Comparison of ENCODE assay signal across 13 cellular contexts in the genomic region with DNA sequence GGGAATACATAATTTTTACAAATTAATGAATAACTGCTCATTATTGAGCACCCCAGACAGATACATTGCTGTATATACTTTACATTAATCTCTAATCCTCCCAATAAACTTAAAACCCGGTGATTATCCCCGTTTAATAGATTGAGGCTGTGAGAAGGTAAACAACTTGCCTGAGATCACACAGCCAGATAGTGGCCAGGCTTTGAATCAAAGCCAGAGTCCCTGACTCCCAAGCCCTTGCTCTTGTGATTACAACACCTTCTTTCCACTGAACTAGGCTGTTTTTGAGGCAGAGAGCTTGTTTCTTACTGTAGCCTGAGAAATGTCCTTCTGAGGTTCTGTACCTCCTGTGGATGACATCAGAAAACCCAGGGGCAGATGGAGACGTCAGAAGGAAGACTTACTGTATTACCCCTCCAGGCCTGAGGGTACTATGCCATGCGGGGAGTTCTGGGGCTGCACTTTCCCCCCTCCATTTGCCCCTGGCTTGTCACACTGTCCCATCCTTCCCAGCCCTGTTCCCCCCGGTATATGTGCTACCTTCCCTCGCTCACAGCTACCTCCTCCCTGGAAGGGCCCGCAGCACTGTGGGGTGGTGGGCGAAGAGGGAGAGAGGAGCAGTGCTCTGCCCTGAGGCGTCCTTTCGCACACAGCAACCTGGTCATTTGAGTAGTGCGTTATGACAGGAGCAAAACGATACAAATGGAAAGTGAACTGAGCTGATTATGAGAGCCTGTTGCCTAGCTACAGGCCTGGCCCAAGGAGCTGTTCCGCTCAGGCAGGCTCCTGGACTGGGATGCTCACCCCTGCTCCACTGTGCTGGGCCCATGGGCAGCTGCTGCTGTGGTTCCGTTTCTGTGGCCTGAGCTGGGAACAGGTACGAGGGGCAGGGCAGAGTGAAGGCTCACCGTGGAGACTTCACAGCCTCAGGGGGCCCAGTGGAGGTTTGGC. TPM values are rescaled to one million over a fixed set of nuclear protein-coding genes. Genes with fewer than 3 reads are reported as not detected.
DNase-seq lines count a peak whose midpoint lies in the region; ATAC-seq and TF ChIP-seq lines count a peak whose summit lies in the region.
"Had no signal": no experiment of that assay in that cellular context is flagged by ENCODE, and none has a peak within 500 bp of the region (broad histone marks: within the 10 kb centered on the region; RNA-seq: fewer than 3 reads in every experiment).

No MANE protein-coding gene starts in this region.

- TF ChIP-seq POLR2A in esophagus squamous epithelium (IDR thresholded peaks at IDR 0.05) = no peak

- H3K4me3 Mint-ChIP-seq in stimulated activated effector memory CD8-positive, alpha-beta T cell treated with anti-CD3 and anti-CD28 coated beads, Interleukin-12 subunit alpha, Interleukin-12 subunit beta, amount 100 ng/mL, for 72 hours = peak overlapping the region; percentile 88

- H3K9me3 ChIP-seq in SK-N-SH = no peaks in the 10 kb centered on the region
- H3K9me3 ChIP-seq in esophagus squamous epithelium = no peaks in the 10 kb centered on the region

- peaks cover 73% of the 10 kb centered on the region for H3K4me1 Mint-ChIP-seq in stimulated activated effector memory CD8-positive, alpha-beta T cell treated with anti-CD3 and anti-CD28 coated beads, Interleukin-12 subunit alpha, Interleukin-12 subunit beta, amount 100 ng/mL, for 72 hours

- H3K27me3 ChIP-seq in SK-N-SH (ENCODE audit: insufficient read depth) = peaks cover 23% of the 10 kb centered on the region
- peaks cover 0 to 16% (median 0%) of the 10 kb centered on the region in 4 donors for H3K27me3 ChIP-seq in esophagus squamous epithelium

- POLR2A ChIA-PET in SK-N-SH (lab: Yijun Ruan, JAX) = no interaction called here

- no peak overlapping the region for H3K9ac ChIP-seq in SK-N-SH

- H3K4me1 ChIP-seq in SK-N-SH (ENCODE audit: control insufficient read depth in 1 of 2, insufficient read depth in 2 of 2, low read depth in 1 of 2, low read length in 1 of 2) (peaks cover 0 to 53% of the 10 kb centered on the region in 2 experiments; a peak in 2 of 4 replicates), esophagus squamous epithelium (peaks cover 27 to 62% (median 36%) of the 10 kb centered on the region in 3 donors)

- no peak overlapping the region for H3K4me3 ChIP-seq in SK-N-SH (ENCODE audit: low read depth in 2 of 2, low read length in 1 of 2)
- H3K4me3 ChIP-seq in fibroblast of villous mesenchyme (ENCODE audit: low read depth, low read length) = no peak overlapping the region
- H3K4me3 ChIP-seq in esophagus squamous epithelium = no peak overlapping the region

- no peaks in the 10 kb centered on the region for H3K9me3 Mint-ChIP-seq in stimulated activated effector memory CD8-positive, alpha-beta T cell treated with anti-CD3 and anti-CD28 coated beads, Interleukin-12 subunit alpha, Interleukin-12 subunit beta, amount 100 ng/mL, for 72 hours

- TF ChIP-seq EP300 in SK-N-SH (IDR thresholded peaks at IDR 0.05; ENCODE audit: borderline replicate concordance in 1 of 2, low read depth in 1 of 2, low read length in 1 of 2) = no peak

- CTCF ChIA-PET in SK-N-SH (lab: Yijun Ruan, JAX) = interaction anchor here (0.7 to 19.1 kb wide), 9 partner anchors 7 to 281 kb away, joined by 3 to 1300 read pairs (median 5); no protein-coding TSS in a partner anchor

- WGBS in SK-N-SH (ENCODE audit: low lambda C conversion rate) = 66% methylated on average over 12 of the region's 16 CpGs
- WGBS in esophagus squamous epithelium, 2 donors = 59 to 79% methylated on average over 11 to 15 of the region's 16 CpGs

- no peak for ATAC-seq in SK-N-SH treated with all-trans-retinoic acid at 6 μM for 48 hours
- peak; percentile 2 for ATAC-seq in stimulated activated effector memory CD8-positive, alpha-beta T cell treated with anti-CD3 and anti-CD28 coated beads, Interleukin-12 subunit alpha, Interleukin-12 subunit beta, amount 100 ng/mL, for 72 hours
- ATAC-seq in HG02610 (IDR thresholded peaks at IDR 0.05; ENCODE audit: unreplicated experiment) = no peak

- H3K36me3 ChIP-seq in SK-N-SH (replicated peaks in 1 of 2; ENCODE audit: control insufficient read depth in 1 of 2, insufficient read depth in 2 of 2, low read length in 1 of 2) = no peaks in the 10 kb centered on the region
- H3K36me3 ChIP-seq in esophagus squamous epithelium = peaks cover 0 to 37% (median 0%) of the 10 kb centered on the region in 3 donors

- TF ChIP-seq CTCF in SK-N-SH (IDR thresholded peaks at IDR 0.05) (no peak), fibroblast of villous mesenchyme (IDR thresholded peaks at IDR 0.05; ENCODE audit: insufficient read depth, low read depth, low read length) (no peak), esophagus squamous epithelium (IDR thresholded peaks at IDR 0.05) (no peak)

- no peak overlapping the region for H2AFZ ChIP-seq in SK-N-SH (ENCODE audit: low read depth)

- intact Hi-C loops in esophagus squamous epithelium (cut with DNase I) = no loop called here

- H4K20me1 ChIP-seq in SK-N-SH (ENCODE audit: insufficient read depth) = no peaks in the 10 kb centered on the region

- peak overlapping the region; percentile 84 for H3K27ac Mint-ChIP-seq in stimulated activated effector memory CD8-positive, alpha-beta T cell treated with anti-CD3 and anti-CD28 coated beads, Interleukin-12 subunit alpha, Interleukin-12 subunit beta, amount 100 ng/mL, for 72 hours

- peaks cover 6% of the 10 kb centered on the region for H3K36me3 Mint-ChIP-seq in stimulated activated effector memory CD8-positive, alpha-beta T cell treated with anti-CD3 and anti-CD28 coated beads, Interleukin-12 subunit alpha, Interleukin-12 subunit beta, amount 100 ng/mL, for 72 hours

- no peaks in the 10 kb centered on the region for H3K9me2 ChIP-seq in SK-N-SH

- H3K79me2 ChIP-seq in SK-N-SH (ENCODE audit: insufficient read depth) = no peaks in the 10 kb centered on the region

- no peaks in the 10 kb centered on the region for H3F3A ChIP-seq in SK-N-SH (replicated peaks; ENCODE audit: insufficient read depth)

- TF ChIP-seq RAD21 in SK-N-SH (IDR thresholded peaks at IDR 0.05; ENCODE audit: low read length) = no peak

- DNase-seq in SK-N-SH (peak; percentile 57), NCI-H69 (lab: John Stamatoyannopoulos, UW) (peak; percentile 17), fibroblast of villous mesenchyme (ENCODE audit: low read depth) (peak; percentile 55), esophagus squamous epithelium (lab: John Stamatoyannopoulos, UW) (no peak), NCI-H510A (lab: John Stamatoyannopoulos, UW) (no peak)
- no peak for DNase-seq in stimulated activated effector memory CD8-positive, alpha-beta T cell treated with anti-CD3 and anti-CD28 coated beads, Interleukin-12 subunit alpha, Interleukin-12 subunit beta, amount 100 ng/mL, for 72 hours (ENCODE audit: low spot score in 2 of 2)
- DNase-seq: ACHN; activated T-cell treated with anti-CD3 and anti-CD28 coated beads, Interleukin-2, amount 50 U/mL, for 1 hour; cerebellar nuclear complex; NCI-H187; stimulated activated CD4-positive, alpha-beta T cell treated with anti-CD3 and anti-CD28 coated beads, Interleukin-2, amount 100 ng/mL, for 48 hours had no signal

- no peak overlapping the region for H3K4me2 ChIP-seq in SK-N-SH

- H3K27ac ChIP-seq in SK-N-SH (ENCODE audit: low read depth in 2 of 2, low read length in 1 of 2) (peak overlapping the region in 1 of 2 experiments; percentile 11; a peak in 1 of 4 replicates), esophagus squamous epithelium (peak overlapping the region in 1 of 4 donors; percentile 38)

TF ChIP-seq in SK-N-SH, 30 proteins besides CTCF, POLR2A, EP300 and RAD21:
- TF ChIP-seq RXRA (IDR thresholded peaks at IDR 0.05; ENCODE audit: borderline replicate concordance, low read depth) = no peak
- no peak for TF ChIP-seq GABPA (IDR thresholded peaks at IDR 0.05; ENCODE audit: low read depth)
- peak; percentile 14; the same call in 1 of the 2 replicates for TF ChIP-seq GATA2 (CRISPR knock-in tag; IDR thresholded peaks at IDR 0.05)

TF ChIP-seq in SK-N-SH treated with all-trans-retinoic acid at 6 μM for 48 hours, 23 proteins besides CTCF, POLR2A, EP300 and RAD21:
- no peak for TF ChIP-seq ESRRG (CRISPR knock-in tag; IDR thresholded peaks at IDR 0.05)

RNA-seq across cellular contexts. Expression of gene KCNC4, which starts 4.6 kb away (rescaled TPM):
- polyA plus RNA-seq in SK-N-SH (2012; rRNA removed) = 0.37 and 0.51 TPM in 2 replicates
- 0.21 and 0.35 TPM in 2 replicates for polyA plus RNA-seq in SK-N-SH (2012; cell fraction: cytosol; rRNA removed)
- polyA plus RNA-seq in SK-N-SH (2012; cell fraction: nucleus; rRNA removed) = 1.2 and 1.6 TPM in 2 replicates
- total RNA-seq in fibroblast of villous mesenchyme = 0.64 and 1.7 TPM in 2 replicates
- total RNA-seq in esophagus squamous epithelium = 10 to 100 TPM in 1 of 4 donors, 1 to 10 TPM in 3; 4.2 to 10.9 (median 6.5) TPM

Comparison
In these comparisons a context has a peak if more than half of its experiments do, and no peak if none do; other contexts are left out.
1. DNase-seq: peak in SK-N-SH (single experiment), NCI-H69 (single experiment) and fibroblast of villous mesenchyme (single experiment); none in stimulated activated effector memory CD8-positive, alpha-beta T cell treated with anti-CD3 and anti-CD28 coated beads, Interleukin-12 subunit alpha, Interleukin-12 subunit beta, amount 100 ng/mL, for 72 hours (0 of 2), esophagus squamous epithelium (single experiment) and NCI-H510A (single experiment).